Comparison of ENCODE assay signal across 8 cellular contexts in the genomic region with DNA sequence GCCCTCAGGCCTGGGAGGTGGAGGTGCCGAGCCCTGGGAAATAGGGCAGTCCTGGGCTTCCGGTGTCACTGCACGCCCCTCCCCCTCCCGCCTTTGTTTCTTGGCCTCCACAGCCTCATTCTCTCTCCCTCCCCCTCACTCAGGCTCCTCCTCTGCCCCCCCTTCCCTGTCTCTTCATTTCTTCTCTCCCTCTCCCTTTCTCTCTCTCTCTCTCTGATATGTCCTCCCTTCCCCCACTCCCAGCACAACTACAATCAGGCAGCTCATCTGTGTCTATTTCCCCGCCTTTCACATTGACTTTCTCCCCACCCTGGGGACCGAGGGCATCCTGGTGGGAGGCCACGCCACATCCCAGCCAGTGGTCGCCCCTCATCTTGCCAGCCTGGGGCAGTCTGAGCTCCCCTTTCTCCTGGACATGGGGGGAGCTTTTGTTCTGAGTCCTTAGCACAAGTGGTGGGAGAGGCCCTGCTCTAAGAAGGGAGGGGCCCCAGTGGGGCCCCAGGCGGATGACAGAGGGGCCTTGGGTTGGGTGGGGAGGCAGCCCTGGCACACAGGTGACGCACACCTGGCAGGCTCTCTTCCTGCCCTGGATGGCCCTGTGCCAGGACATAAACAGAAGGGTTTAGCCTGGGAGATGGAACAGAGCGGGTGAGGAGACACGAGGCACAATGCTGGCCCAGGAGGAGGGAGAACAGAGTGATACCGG. TPM values are rescaled to one million over a fixed set of nuclear protein-coding genes. Genes with fewer than 3 reads are reported as not detected.
DNase-seq lines count a peak whose midpoint lies in the region; ATAC-seq and TF ChIP-seq lines count a peak whose summit lies in the region.

No MANE protein-coding gene starts in this region.

- intact Hi-C loops in transverse colon (cut with DNase I; ENCODE audit: low total_unique reads): no loop called here

- no peaks in the 10 kb centered on the region for H3K27me3 Mint-ChIP-seq in central memory CD8-positive, alpha-beta T cell

- TF ChIP-seq POLR2A in transverse colon (IDR thresholded peaks at IDR 0.05): no peak

- H3K36me3 Mint-ChIP-seq in central memory CD8-positive, alpha-beta T cell (ENCODE audit: insufficient read depth): peaks cover 5% of the 10 kb centered on the region

- H3K4me3 Mint-ChIP-seq in central memory CD8-positive, alpha-beta T cell: peak overlapping the region; percentile 37

- 20 to 36% methylated on average over 1 to 13 of the region's 13 CpGs for WGBS in transverse colon (ENCODE audit: low coverage in 1 of 2), 2 donors

- H3K4me1 Mint-ChIP-seq in central memory CD8-positive, alpha-beta T cell: peaks cover 32% of the 10 kb centered on the region

- DNase-seq in NCI-H1092 treated with DMSO at 0.1 percent for 48 hours (lab: John Stamatoyannopoulos, UW): peak; percentile 27
- peak in 4 of 5 donors; percentile 20 to 41 (median 30) for DNase-seq in T-helper 1 cell
- no peak for DNase-seq in central memory CD8-positive, alpha-beta T cell (ENCODE audit: low spot score in 2 of 2)
- peak; percentile 51 for DNase-seq in midbrain (lab: John Stamatoyannopoulos, UW)
- peak; percentile 91 for DNase-seq in transverse colon
- no peak for DNase-seq in AG08396 (ENCODE audit: low spot score)

- H3K27me3 ChIP-seq in transverse colon: no peaks in the 10 kb centered on the region

- no peaks in the 10 kb centered on the region for H3K9me3 ChIP-seq in transverse colon

- H3K27ac ChIP-seq in transverse colon: peak overlapping the region; percentile 80 to 86 (median 83)

- H3K9me3 Mint-ChIP-seq in central memory CD8-positive, alpha-beta T cell: no peaks in the 10 kb centered on the region

- peak overlapping the region in 1 of 4 donors; percentile 10 for H3K4me3 ChIP-seq in transverse colon

- TF ChIP-seq EP300 in transverse colon (IDR thresholded peaks at IDR 0.05; ENCODE audit: low read depth): no peak

- peaks cover 44 to 72% (median 50%) of the 10 kb centered on the region in 4 donors for H3K4me1 ChIP-seq in transverse colon

- TF ChIP-seq CTCF in transverse colon (IDR thresholded peaks at IDR 0.05): no peak

- in situ Hi-C loops in transverse colon (cut with MboI; ENCODE audit: low pct_ligation_motif_present in 1 of 4, low pct_unique_long_range_greater_than_20kb in 1 of 4, low sequenced_read_pairs in 3 of 4): no loop called here

- no peaks in the 10 kb centered on the region for H3K36me3 ChIP-seq in transverse colon

- peak; percentile 31 for ATAC-seq in central memory CD8-positive, alpha-beta T cell (replicated peaks; ENCODE audit: extremely low read depth, poor library complexity, severe bottlenecking)
- ATAC-seq in HG02973 (IDR thresholded peaks at IDR 0.05; ENCODE audit: unreplicated experiment) (no peak), GM19351 (IDR thresholded peaks at IDR 0.05; ENCODE audit: unreplicated experiment) (no peak)

- H3K27ac Mint-ChIP-seq in central memory CD8-positive, alpha-beta T cell (ENCODE audit: low read depth): peak overlapping the region; percentile 73

RNA-seq across cellular contexts. Expression of a gene that starts 40.1 kb away (rescaled TPM):
- total RNA-seq in transverse colon: 100 to 1,000 TPM in 1 of 4 donors, 10 to 100 TPM in 3; 19.1 to 101 (median 85.1) TPM

Comparison
In these comparisons a context has a peak if more than half of its experiments do, and no peak if none do; other contexts are left out.
1. DNase-seq: peak in NCI-H1092 treated with DMSO at 0.1 percent for 48 hours (single experiment), T-helper 1 cell (4 of 5), midbrain (single experiment) and transverse colon (single experiment); none in central memory CD8-positive, alpha-beta T cell (0 of 2) and AG08396 (single experiment).